13 cellular contexts compared by ENCODE assay signal in genomic region chr7:142612264-142612881, GRCh38.
DNase-seq lines count a peak whose midpoint lies in the region; ATAC-seq lines count a peak whose summit lies in the region.
"Had no signal": no experiment of that assay in that cellular context is flagged by ENCODE, and none has a peak within 500 bp of the region (broad histone marks: within the 10 kb centered on the region; RNA-seq: fewer than 3 reads in every experiment).

No MANE protein-coding gene starts in this region.

- CTCF ChIA-PET in activated CD4-positive, alpha-beta T cell treated with anti-CD3 and anti-CD28 coated beads for 36 hours (lab: Charles Lee) = interaction anchor here (1.4 to 1.8 kb wide), 2 partner anchors 8 to 199 kb away, joined by 5 to 6 read pairs; no protein-coding TSS in a partner anchor

- DNase-seq in activated CD4-positive, alpha-beta T cell treated with anti-CD3 and anti-CD28 coated beads for 36 hours = no peak
- no peak for DNase-seq in activated CD4-positive, alpha-beta T cell treated with anti-CD3 and anti-CD28 coated beads for 1 hour
- DNase-seq in HCEC 1CT (peak; percentile 50), amniotic epithelial cell (ENCODE audit: low read depth) (peak; percentile 78), kidney tubule cell (ENCODE audit: low spot score) (peak; percentile 59), amygdala (lab: John Stamatoyannopoulos, UW) (no peak), SKM-1 (lab: John Stamatoyannopoulos, UW; ENCODE audit: unreplicated experiment) (no peak), COLO829 (ENCODE audit: low spot score) (no peak)
- DNase-seq: DMS53, mesendoderm, upper lobe of right lung, WERI-Rb-1 had no signal

- intact Hi-C loops in activated CD4-positive, alpha-beta T cell treated with anti-CD3 and anti-CD28 coated beads for 36 hours (cut with DNase I, micrococcal nuclease) = no loop called here

- peaks cover 3% of the 10 kb centered on the region for H3K27me3 Mint-ChIP-seq in activated CD4-positive, alpha-beta T cell treated with anti-CD3 and anti-CD28 coated beads for 36 hours

- POLR2A ChIA-PET in activated CD4-positive, alpha-beta T cell treated with anti-CD3 and anti-CD28 coated beads for 36 hours (lab: Charles Lee) = no interaction called here

- no peaks in the 10 kb centered on the region for H3K36me3 Mint-ChIP-seq in activated CD4-positive, alpha-beta T cell treated with anti-CD3 and anti-CD28 coated beads for 36 hours (ENCODE audit: low read depth)

- H3K4me1 Mint-ChIP-seq in activated CD4-positive, alpha-beta T cell treated with anti-CD3 and anti-CD28 coated beads for 36 hours = peaks cover 45% of the 10 kb centered on the region
- H3K4me1 Mint-ChIP-seq: central memory CD8-positive, alpha-beta T cell had no signal

- peak overlapping the region; percentile 47 for H3K27ac Mint-ChIP-seq in activated CD4-positive, alpha-beta T cell treated with anti-CD3 and anti-CD28 coated beads for 36 hours

- no peak overlapping the region for H3K4me3 Mint-ChIP-seq in activated CD4-positive, alpha-beta T cell treated with anti-CD3 and anti-CD28 coated beads for 36 hours
- H3K4me3 Mint-ChIP-seq: central memory CD8-positive, alpha-beta T cell had no signal

- no peaks in the 10 kb centered on the region for H3K9me3 Mint-ChIP-seq in activated CD4-positive, alpha-beta T cell treated with anti-CD3 and anti-CD28 coated beads for 36 hours (ENCODE audit: low read depth)
- H3K9me3 Mint-ChIP-seq: central memory CD8-positive, alpha-beta T cell had no signal

- peak; percentile 47 for ATAC-seq in activated CD4-positive, alpha-beta T cell treated with anti-CD3 and anti-CD28 coated beads for 36 hours
- ATAC-seq: upper lobe of right lung had no signal

Comparison
In these comparisons a context has a peak if more than half of its experiments do, and no peak if none do; other contexts are left out.
1. DNase-seq: peak in HCEC 1CT (single experiment), amniotic epithelial cell (single experiment) and kidney tubule cell (single experiment); none in activated CD4-positive, alpha-beta T cell treated with anti-CD3 and anti-CD28 coated beads for 36 hours (single experiment), activated CD4-positive, alpha-beta T cell treated with anti-CD3 and anti-CD28 coated beads for 1 hour (single experiment), amygdala (0 of 56), SKM-1 (single experiment) and COLO829 (single experiment).